Comparison of ENCODE assay signal across 1 cellular context in genomic region chr7:83410989-83411591, GRCh38.
TF ChIP-seq lines count a peak whose summit lies in the region.

No MANE protein-coding gene starts in this region.

TF ChIP-seq in K562, 482 proteins besides CTCF, POLR2A, EP300 and RAD21 (continued from another document):
- no peak for TF ChIP-seq ZNF512 (tag; IDR thresholded peaks at IDR 0.05)
